33 cellular contexts compared by ENCODE assay signal in genomic region chr17:22484826-22485225, GRCh38.
DNase-seq lines count a peak whose midpoint lies in the region; ATAC-seq and TF ChIP-seq lines count a peak whose summit lies in the region.
"Had no signal": no experiment of that assay in that cellular context is flagged by ENCODE, and none has a peak within 500 bp of the region (broad histone marks: within the 10 kb centered on the region; RNA-seq: fewer than 3 reads in every experiment).

No MANE protein-coding gene starts in this region.

- no peak for TF ChIP-seq POLR2A in vagina (IDR thresholded peaks at IDR 0.05)

- no peak for ATAC-seq in left lobe of liver
- ATAC-seq: A549; CD8-positive, alpha-beta T cell had no signal

- H3K9me3 ChIP-seq in Karpas-422 (ENCODE audit: low read length), result no peaks in the 10 kb centered on the region
- no peaks in the 10 kb centered on the region for H3K9me3 ChIP-seq in vagina
- H3K9me3 ChIP-seq: A549, BE2C, Caco-2 had no signal

- H3K27ac ChIP-seq in Karpas-422 (ENCODE audit: low read length), result peak overlapping the region; percentile 95; the same call in 1 of the 2 replicates
- no peak overlapping the region for H3K27ac ChIP-seq in coronary artery
- H3K27ac ChIP-seq in vagina, result no peak overlapping the region
- H3K27ac ChIP-seq: 22Rv1; A549; BLaER1; BLaER1 treated with 17β-estradiol and CSF1 and Interleukin-3, amounts not matched to agents 10 nM and 100 nM; C4-2B had no signal

- H4K20me1 ChIP-seq in Karpas-422 (ENCODE audit: insufficient read depth, low read depth, low read length), result no peaks in the 10 kb centered on the region
- H4K20me1 ChIP-seq: BLaER1; BLaER1 treated with 17β-estradiol and CSF1 and Interleukin-3, amounts not matched to agents 10 nM and 100 nM had no signal

- intact Hi-C loops in vagina (cut with DNase I), result no loop called here

- peaks cover 77% of the 10 kb centered on the region for H3K4me1 ChIP-seq in Karpas-422 (ENCODE audit: low read length)
- H3K4me1 ChIP-seq in vagina, result no peaks in the 10 kb centered on the region
- H3K4me1 ChIP-seq: A549; BE2C; BLaER1; BLaER1 treated with 17β-estradiol and CSF1 and Interleukin-3, amounts not matched to agents 10 nM and 100 nM; Caco-2 had no signal

- H3K36me3 ChIP-seq in Karpas-422 (ENCODE audit: insufficient read depth, low read length) (no peaks in the 10 kb centered on the region; the same call in 1 of the 2 replicates), vagina (no peaks in the 10 kb centered on the region)
- H3K36me3 ChIP-seq: BE2C; BLaER1; BLaER1 treated with 17β-estradiol and CSF1 and Interleukin-3, amounts not matched to agents 10 nM and 100 nM had no signal

- peak overlapping the region; percentile 65; the same call in 1 of the 2 replicates for H2AFZ ChIP-seq in Karpas-422 (ENCODE audit: low read length)

- no peaks in the 10 kb centered on the region for H3K79me2 ChIP-seq in Karpas-422 (ENCODE audit: low read length)

- TF ChIP-seq CTCF in coronary artery (IDR thresholded peaks at IDR 0.05), result no peak
- TF ChIP-seq CTCF in vagina (IDR thresholded peaks at IDR 0.05), result no peak

- peak overlapping the region; percentile 70 for H3K4me2 ChIP-seq in Karpas-422 (ENCODE audit: low read depth, low read length, poor library complexity, severe bottlenecking)
- H3K4me2 ChIP-seq: A549; BLaER1; BLaER1 treated with 17β-estradiol and CSF1 and Interleukin-3, amounts not matched to agents 10 nM and 100 nM had no signal

- H3K4me3 ChIP-seq in Karpas-422 (ENCODE audit: low read length) (no peak overlapping the region), coronary artery (no peak overlapping the region), vagina (no peak overlapping the region)
- H3K4me3 ChIP-seq: A549; BLaER1; BLaER1 treated with 17β-estradiol and CSF1 and Interleukin-3, amounts not matched to agents 10 nM and 100 nM had no signal

- H3K9ac ChIP-seq in Karpas-422 (ENCODE audit: low read length), result peak overlapping the region; percentile 6; the same call in 1 of the 2 replicates
- H3K9ac ChIP-seq: BLaER1; BLaER1 treated with 17β-estradiol and CSF1 and Interleukin-3, amounts not matched to agents 10 nM and 100 nM had no signal

- no peak for DNase-seq in Karpas-422
- DNase-seq in coronary artery (ENCODE audit: low spot score), result peak; percentile 50
- peak; percentile 2 for DNase-seq in left lobe of liver (ENCODE audit: low spot score)
- DNase-seq in vagina (ENCODE audit: extremely low spot score in 2 of 2), result peak; percentile 42 to 72
- DNase-seq in pons (ENCODE audit: low spot score), result no peak
- DNase-seq in NK-92 (lab: John Stamatoyannopoulos, UW; ENCODE audit: unreplicated experiment), result no peak
- no peak for DNase-seq in activated CD8-positive, alpha-beta memory T cell treated with anti-CD3 and anti-CD28 coated beads, Interleukin-2, amount 50 U/mL, for 48 hours
- no peak for DNase-seq in NCI-H2081 treated with DMSO at 0.1 percent for 48 hours (lab: John Stamatoyannopoulos, UW)
- DNase-seq: 8988T; ACHN; AML-193; BE2C; C1 segment of cervical spinal cord; Caco-2; Calu3; CD4-positive, alpha-beta memory T cell; CD4-positive, alpha-beta T cell; CD4-positive, CD25-positive, alpha-beta regulatory T cell; CD8-positive, alpha-beta memory T cell; CD8-positive, alpha-beta T cell; COR-L47; DMS 273 treated with DMSO at 0.1 percent for 48 hours; DMS153; DMS53; DMS79; DMS79 treated with DMSO at 0.1 percent for 48 hours; DND-41; EL had no signal

- no peaks in the 10 kb centered on the region for H3K27me3 ChIP-seq in Karpas-422 (ENCODE audit: low read length)
- H3K27me3 ChIP-seq in vagina, result no peaks in the 10 kb centered on the region
- H3K27me3 ChIP-seq: BE2C; BLaER1; BLaER1 treated with 17β-estradiol and CSF1 and Interleukin-3, amounts not matched to agents 10 nM and 100 nM had no signal

- H3K9me2 ChIP-seq in Karpas-422 (replicated peaks; ENCODE audit: insufficient read depth, low read length), result no peaks in the 10 kb centered on the region

Comparison
In these comparisons a context has a peak if more than half of its experiments do, and no peak if none do; other contexts are left out.
1. DNase-seq: peak in coronary artery (single experiment), left lobe of liver (single experiment) and vagina (2 of 2); none in Karpas-422 (single experiment), pons (single experiment), NK-92 (single experiment), activated CD8-positive, alpha-beta memory T cell treated with anti-CD3 and anti-CD28 coated beads, Interleukin-2, amount 50 U/mL, for 48 hours (single experiment) and NCI-H2081 treated with DMSO at 0.1 percent for 48 hours (single experiment).